ENCODE assay signal across 9 cellular contexts in genomic region chr10:10831085-10831484, GRCh38.
DNase-seq lines count a peak whose midpoint lies in the region; TF ChIP-seq lines count a peak whose summit lies in the region.
"Had no signal": no experiment of that assay in that cellular context is flagged by ENCODE, and none has a peak within 500 bp of the region (broad histone marks: within the 10 kb centered on the region; RNA-seq: fewer than 3 reads in every experiment).

No MANE protein-coding gene starts in this region.

- H3K9me3 ChIP-seq in breast epithelium (no peaks in the 10 kb centered on the region), spleen (peaks cover 0 to 6% (median 0%) of the 10 kb centered on the region in 8 donors)
- H3K9me3 ChIP-seq: SJCRH30 had no signal

- DNase-seq in HFF-Myc (ENCODE audit: extremely low read depth, low read depth) (peak; percentile 71), breast epithelium (ENCODE audit: low spot score in 2 of 2) (no peak), iris pigment epithelial cell (ENCODE audit: low read depth) (peak; percentile 82), smooth muscle cell of the brain vasculature (ENCODE audit: low read depth, low spot score) (peak; percentile 21), NCI-H526 (lab: John Stamatoyannopoulos, UW) (no peak), spleen (no peak), epidermal melanocyte (ENCODE audit: insufficient read length, low spot score) (no peak), occipital lobe (lab: John Stamatoyannopoulos, UW) (no peak)

- TF ChIP-seq CTCF in HFF-Myc (IDR thresholded peaks at IDR 0.05; ENCODE audit: low read depth, low read length, missing control alignments) (no peak), breast epithelium (IDR thresholded peaks at IDR 0.05) (no peak), spleen (IDR thresholded peaks at IDR 0.05 in 8 of 11, conservative IDR thresholded peaks at IDR 0.05 in 3 of 11) (no peak)

- intact Hi-C loops in breast epithelium (cut with DNase I; ENCODE audit: low total_unique reads) (no loop called here), spleen (cut with DNase I; ENCODE audit: low total_unique reads) (no loop called here)

- H3K4me1 ChIP-seq in breast epithelium (no peaks in the 10 kb centered on the region), spleen (no peaks in the 10 kb centered on the region)
- H3K4me1 ChIP-seq: SJCRH30 had no signal

- no peak for TF ChIP-seq POLR2A in breast epithelium (IDR thresholded peaks at IDR 0.05)
- TF ChIP-seq POLR2A in spleen (IDR thresholded peaks at IDR 0.05) = no peak

- no peaks in the 10 kb centered on the region for H3K27me3 ChIP-seq in breast epithelium
- H3K27me3 ChIP-seq in spleen (replicated peaks in 1 of 7) = peaks cover 0 to 7% (median 0%) of the 10 kb centered on the region in 7 donors
- H3K27me3 ChIP-seq: SJCRH30 had no signal

- WGBS in spleen, 5 donors = 70 to 82% (median 78%) methylated on average over 6 to 8 of the region's 8 CpGs

- H3K27ac ChIP-seq in breast epithelium (peak overlapping the region; percentile 73 to 86), spleen (peak overlapping the region in 1 of 8 donors; percentile 21)
- H3K27ac ChIP-seq: SJCRH30 had no signal

- H3K36me3 ChIP-seq in breast epithelium (no peaks in the 10 kb centered on the region), spleen (no peaks in the 10 kb centered on the region)
- H3K36me3 ChIP-seq: SJCRH30 had no signal

- H3K4me3 ChIP-seq in HFF-Myc (replicated peaks; ENCODE audit: low read depth, low read length) = no peak overlapping the region
- no peak overlapping the region for H3K4me3 ChIP-seq in breast epithelium
- H3K4me3 ChIP-seq in spleen = no peak overlapping the region
- H3K4me3 ChIP-seq: SJCRH30 had no signal

Comparison
In these comparisons a context has a peak if more than half of its experiments do, and no peak if none do; other contexts are left out.
1. DNase-seq: peak in HFF-Myc (single experiment), iris pigment epithelial cell (single experiment) and smooth muscle cell of the brain vasculature (single experiment); none in breast epithelium (0 of 2), NCI-H526 (0 of 2), spleen (single experiment), epidermal melanocyte (single experiment) and occipital lobe (single experiment).